9 cellular contexts compared by ENCODE assay signal in the genomic region with DNA sequence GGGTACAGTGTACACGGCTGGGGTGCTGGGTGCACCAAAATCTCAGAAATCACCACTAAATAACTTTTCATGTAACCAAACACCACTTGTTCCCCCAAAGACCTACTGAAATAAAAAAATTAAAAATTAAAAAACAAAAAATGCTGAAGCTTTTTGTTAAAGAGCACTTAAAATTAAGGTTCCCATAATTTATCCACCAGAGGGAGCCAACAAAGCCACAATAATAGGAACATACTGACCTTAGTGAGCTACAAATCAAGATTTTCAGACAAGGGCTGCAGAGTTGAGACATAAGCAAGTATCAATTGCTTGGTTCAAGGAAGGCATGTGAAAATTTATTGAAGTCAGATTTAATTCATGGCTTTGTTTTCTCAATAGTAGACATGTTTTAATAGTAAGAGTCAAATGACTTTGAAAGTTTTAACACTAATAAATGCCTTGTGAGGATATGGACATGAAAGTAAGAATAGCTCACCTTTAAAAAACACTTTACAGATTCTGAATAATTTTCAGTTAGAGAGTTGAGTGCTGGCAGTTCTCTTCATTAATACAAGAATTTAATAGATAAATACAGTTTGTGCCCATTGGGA. TPM values are rescaled to one million over a fixed set of nuclear protein-coding genes. Genes with fewer than 3 reads are reported as not detected.
DNase-seq lines count a peak whose midpoint lies in the region; ATAC-seq, FAIRE-seq and TF ChIP-seq lines count a peak whose summit lies in the region.
"Had no signal": no experiment of that assay in that cellular context is flagged by ENCODE, and none has a peak within 500 bp of the region (broad histone marks: within the 10 kb centered on the region; RNA-seq: fewer than 3 reads in every experiment).

No MANE protein-coding gene starts in this region.

- DNase-seq in NCI-H460 (ENCODE audit: extremely low read depth, low read depth) (peak; percentile 18), C1 segment of cervical spinal cord (lab: John Stamatoyannopoulos, UW) (no peak)
- no peak for DNase-seq in activated T-cell treated with anti-CD3 and anti-CD28 coated beads, Interleukin-2, amount 50 U/mL, for 72 hours
- DNase-seq: NCI-H2107 had no signal

- no peaks in the 10 kb centered on the region for H3K36me3 Mint-ChIP-seq in activated T-cell treated with anti-CD3 and anti-CD28 coated beads, Interleukin-2, amount 50 U/mL, for 72 hours (ENCODE audit: insufficient read depth in 2 of 2)

- no peaks in the 10 kb centered on the region for H3K9me3 Mint-ChIP-seq in activated T-cell treated with anti-CD3 and anti-CD28 coated beads, Interleukin-2, amount 50 U/mL, for 72 hours

- no peak overlapping the region for H3K4me2 ChIP-seq in parathyroid adenoma (ENCODE audit: low read length)

- no peaks in the 10 kb centered on the region for H3K4me1 ChIP-seq in parathyroid adenoma

- no peaks in the 10 kb centered on the region for H3K36me3 ChIP-seq in parathyroid adenoma (ENCODE audit: control insufficient read depth, insufficient read depth, low read length)

- no peaks in the 10 kb centered on the region for H3K27me3 ChIP-seq in parathyroid adenoma (ENCODE audit: control insufficient read depth, insufficient read depth, low read length)

- H3K9ac ChIP-seq in parathyroid adenoma, result no peak overlapping the region

- H3K9me3 ChIP-seq in parathyroid adenoma (ENCODE audit: control insufficient read depth, low read length), result no peaks in the 10 kb centered on the region

- no peak overlapping the region for H3K4me3 Mint-ChIP-seq in activated T-cell treated with anti-CD3 and anti-CD28 coated beads, Interleukin-2, amount 50 U/mL, for 72 hours

- FAIRE-seq in endometrium (lab: Jason Lieb, UNC), result peak; percentile 91

- no peaks in the 10 kb centered on the region for H3K4me1 Mint-ChIP-seq in activated T-cell treated with anti-CD3 and anti-CD28 coated beads, Interleukin-2, amount 50 U/mL, for 72 hours (ENCODE audit: low read depth)

- H2AFZ ChIP-seq in parathyroid adenoma, result no peak overlapping the region

- ATAC-seq in HG02970 (IDR thresholded peaks at IDR 0.05; ENCODE audit: low FRiP score, unreplicated experiment) (no peak), GM18861 (IDR thresholded peaks at IDR 0.05; ENCODE audit: unreplicated experiment) (no peak)
- ATAC-seq in activated T-cell treated with anti-CD3 and anti-CD28 coated beads, Interleukin-2, amount 50 U/mL, for 72 hours (replicated peaks in 1 of 2), result no peak

- H3K27ac ChIP-seq in parathyroid adenoma, result no peak overlapping the region

- H3K27ac Mint-ChIP-seq in activated T-cell treated with anti-CD3 and anti-CD28 coated beads, Interleukin-2, amount 50 U/mL, for 72 hours, result no peak overlapping the region

- TF ChIP-seq CTCF in GM12872 (IDR thresholded peaks at IDR 0.05; ENCODE audit: insufficient read depth, low read depth, low read length), result peak; percentile 18; the same call in 1 of the 3 replicates
- TF ChIP-seq CTCF in parathyroid adenoma (IDR thresholded peaks at IDR 0.05), result peak; percentile 26

- H3K79me2 ChIP-seq in parathyroid adenoma, result no peaks in the 10 kb centered on the region

- peaks cover 20% of the 10 kb centered on the region for H3K27me3 Mint-ChIP-seq in activated T-cell treated with anti-CD3 and anti-CD28 coated beads, Interleukin-2, amount 50 U/mL, for 72 hours (ENCODE audit: low read depth)

- no peak overlapping the region for H3K4me3 ChIP-seq in parathyroid adenoma (ENCODE audit: low read depth, low read length)

RNA-seq across cellular contexts. Expression of a gene that starts 43.0 kb away (rescaled TPM):
- total RNA-seq in NCI-H460 (2014; rRNA removed; shearing (Covaris generic)), result 70.0 and 73.1 TPM in 2 replicates
- 39.7 and 67.1 TPM in 2 replicates for polyA plus RNA-seq in NCI-H460 (2014; cell fraction: nucleus; rRNA removed)
- total RNA-seq in activated T-cell treated with anti-CD3 and anti-CD28 coated beads, Interleukin-2, amount 50 U/mL, for 72 hours, result 10 to 100 TPM; 31.6 to 32.6 TPM
